ENCODE assay signal across 17 cellular contexts in the genomic region with DNA sequence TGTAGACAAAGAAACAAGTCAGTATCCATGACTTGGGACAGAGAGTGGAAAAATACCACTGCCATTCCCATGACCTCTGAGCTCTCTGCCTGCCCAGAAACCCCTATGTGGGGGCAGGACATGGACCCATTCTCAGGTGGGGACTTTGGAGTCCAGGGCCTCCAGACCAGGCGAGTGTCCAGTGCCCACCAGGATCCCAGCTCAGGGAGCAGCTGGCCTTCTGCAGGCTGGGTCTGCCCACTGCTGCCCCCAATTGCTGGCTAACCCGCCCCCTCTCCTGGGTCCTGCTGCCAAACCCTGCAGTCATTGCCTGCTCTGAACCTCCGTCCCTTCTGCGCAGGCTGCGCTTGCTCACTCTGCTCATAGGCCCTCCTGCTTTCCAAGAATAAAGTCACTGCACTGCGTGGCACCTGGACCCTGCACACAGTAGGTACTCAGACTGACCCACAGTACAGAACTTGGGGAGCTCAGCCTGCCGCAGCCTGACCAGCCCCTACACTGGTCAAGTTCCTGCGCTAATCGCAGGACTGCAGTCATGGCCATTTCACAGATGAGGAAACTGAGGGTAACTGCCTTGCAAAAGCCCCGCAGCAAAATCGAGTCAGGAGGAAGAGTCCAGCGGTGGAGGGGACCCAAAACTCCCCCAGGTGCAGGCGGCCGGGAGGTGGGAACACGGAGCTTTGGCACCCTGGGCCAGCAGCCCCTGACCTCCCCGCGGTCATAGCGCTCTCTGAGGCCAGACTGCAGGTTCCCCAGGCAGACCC. TPM values are rescaled to one million over a fixed set of nuclear protein-coding genes. Genes with fewer than 3 reads are reported as not detected.
DNase-seq lines count a peak whose midpoint lies in the region; ATAC-seq and TF ChIP-seq lines count a peak whose summit lies in the region.
"Had no signal": no experiment of that assay in that cellular context is flagged by ENCODE, and none has a peak within 500 bp of the region (broad histone marks: within the 10 kb centered on the region; RNA-seq: fewer than 3 reads in every experiment).

No MANE protein-coding gene starts in this region.

- H3K27ac Mint-ChIP-seq in activated CD4-positive, alpha-beta memory T cell treated with anti-CD3 and anti-CD28 coated beads for 36 hours: no peak overlapping the region
- no peak overlapping the region for H3K27ac Mint-ChIP-seq in activated CD4-positive, alpha-beta memory T cell treated with anti-CD3 and anti-CD28 coated beads, Interleukin-2, amount 10 ng/mL, durations not matched to agents 7 days and 5 days
- no peak overlapping the region for H3K27ac Mint-ChIP-seq in activated CD8-positive, alpha-beta memory T cell treated with anti-CD3 and anti-CD28 coated beads, Interleukin-2, amount 10 ng/mL, durations not matched to agents 7 days and 5 days
- H3K27ac Mint-ChIP-seq: activated CD8-positive, alpha-beta T cell treated with anti-CD3 and anti-CD28 coated beads for 36 hours had no signal

- H4K20me1 ChIP-seq in PC-9 (ENCODE audit: insufficient read depth): no peaks in the 10 kb centered on the region

- peaks cover 12% of the 10 kb centered on the region for H3K36me3 Mint-ChIP-seq in activated CD4-positive, alpha-beta memory T cell treated with anti-CD3 and anti-CD28 coated beads for 36 hours
- peaks cover 11% of the 10 kb centered on the region for H3K36me3 Mint-ChIP-seq in activated CD4-positive, alpha-beta memory T cell treated with anti-CD3 and anti-CD28 coated beads, Interleukin-2, amount 10 ng/mL, durations not matched to agents 7 days and 5 days (ENCODE audit: low read depth)
- H3K36me3 Mint-ChIP-seq in activated CD8-positive, alpha-beta memory T cell treated with anti-CD3 and anti-CD28 coated beads, Interleukin-2, amount 10 ng/mL, durations not matched to agents 7 days and 5 days: peaks cover 17% of the 10 kb centered on the region

- H3K36me3 ChIP-seq in HUES64 (ENCODE audit: insufficient read depth, low read length): no peaks in the 10 kb centered on the region
- no peaks in the 10 kb centered on the region for H3K36me3 ChIP-seq in iPS DF 6.9 (ENCODE audit: control insufficient read depth, insufficient read depth, low read length)
- no peaks in the 10 kb centered on the region for H3K36me3 ChIP-seq in psoas muscle (ENCODE audit: insufficient read depth in 1 of 2, low read depth in 1 of 2)
- no peaks in the 10 kb centered on the region for H3K36me3 ChIP-seq in PC-9 (ENCODE audit: low read depth)
- H3K36me3 ChIP-seq: pancreas had no signal

- no peak overlapping the region for H3K4me2 ChIP-seq in PC-9

- peaks cover 59% of the 10 kb centered on the region for H3K27me3 Mint-ChIP-seq in activated CD4-positive, alpha-beta memory T cell treated with anti-CD3 and anti-CD28 coated beads for 36 hours
- H3K27me3 Mint-ChIP-seq in activated CD4-positive, alpha-beta memory T cell treated with anti-CD3 and anti-CD28 coated beads, Interleukin-2, amount 10 ng/mL, durations not matched to agents 7 days and 5 days: peaks cover 53% of the 10 kb centered on the region
- H3K27me3 Mint-ChIP-seq in activated CD8-positive, alpha-beta memory T cell treated with anti-CD3 and anti-CD28 coated beads, Interleukin-2, amount 10 ng/mL, durations not matched to agents 7 days and 5 days: peaks cover 56% of the 10 kb centered on the region

- H3K4me1 ChIP-seq in HUES64 (ENCODE audit: insufficient read depth, low read length) (no peaks in the 10 kb centered on the region), iPS DF 6.9 (ENCODE audit: control insufficient read depth, insufficient read depth, low read length) (peaks cover 5% of the 10 kb centered on the region), psoas muscle (no peaks in the 10 kb centered on the region), PC-9 (replicated peaks; ENCODE audit: insufficient read depth) (no peaks in the 10 kb centered on the region)
- H3K4me1 ChIP-seq: pancreas had no signal

- H3K79me2 ChIP-seq in PC-9 (ENCODE audit: low read depth): no peaks in the 10 kb centered on the region

- H3K9me2 ChIP-seq in PC-9 (ENCODE audit: insufficient read depth): no peaks in the 10 kb centered on the region

- peaks cover 10% of the 10 kb centered on the region for H3K4me1 Mint-ChIP-seq in activated CD4-positive, alpha-beta memory T cell treated with anti-CD3 and anti-CD28 coated beads for 36 hours (ENCODE audit: low read depth)
- peaks cover 2% of the 10 kb centered on the region for H3K4me1 Mint-ChIP-seq in activated CD4-positive, alpha-beta memory T cell treated with anti-CD3 and anti-CD28 coated beads, Interleukin-2, amount 10 ng/mL, durations not matched to agents 7 days and 5 days
- H3K4me1 Mint-ChIP-seq in activated CD8-positive, alpha-beta memory T cell treated with anti-CD3 and anti-CD28 coated beads, Interleukin-2, amount 10 ng/mL, durations not matched to agents 7 days and 5 days: peaks cover 3% of the 10 kb centered on the region

- H3K9me3 Mint-ChIP-seq in activated CD4-positive, alpha-beta memory T cell treated with anti-CD3 and anti-CD28 coated beads for 36 hours: peaks cover 15% of the 10 kb centered on the region
- peaks cover 13% of the 10 kb centered on the region for H3K9me3 Mint-ChIP-seq in activated CD4-positive, alpha-beta memory T cell treated with anti-CD3 and anti-CD28 coated beads, Interleukin-2, amount 10 ng/mL, durations not matched to agents 7 days and 5 days
- peaks cover 13% of the 10 kb centered on the region for H3K9me3 Mint-ChIP-seq in activated CD8-positive, alpha-beta memory T cell treated with anti-CD3 and anti-CD28 coated beads, Interleukin-2, amount 10 ng/mL, durations not matched to agents 7 days and 5 days (ENCODE audit: low read depth)

- H3K27ac ChIP-seq in HUES64 (ENCODE audit: low read depth, low read length) (no peak overlapping the region), iPS DF 6.9 (ENCODE audit: low read length) (no peak overlapping the region), psoas muscle (no peak overlapping the region), PC-9 (no peak overlapping the region)
- H3K27ac ChIP-seq: pancreas had no signal

- no peak overlapping the region; the same call in 1 of the 2 replicates for H3K9ac ChIP-seq in HUES64 (ENCODE audit: low read depth, low read length)

- TF ChIP-seq CTCF in psoas muscle (IDR thresholded peaks at IDR 0.05): no peak
- TF ChIP-seq CTCF in PC-9 (conservative IDR thresholded peaks at IDR 0.05): no peak

- peak overlapping the region; percentile 55 for H3K4me3 ChIP-seq in HUES64 (ENCODE audit: low read length)
- H3K4me3 ChIP-seq in iPS DF 6.9 (ENCODE audit: low read length): peak overlapping the region; percentile 42; the same call in 1 of the 2 replicates
- peak overlapping the region; percentile 13 for H3K4me3 ChIP-seq in psoas muscle
- no peak overlapping the region for H3K4me3 ChIP-seq in PC-9

- CTCF ChIA-PET in activated CD4-positive, alpha-beta memory T cell treated with anti-CD3 and anti-CD28 coated beads for 36 hours (lab: Charles Lee): interaction anchor here (0.6 to 1.6 kb wide), 2 partner anchors 147 to 553 kb away, joined by 3 to 4 read pairs; no protein-coding TSS in a partner anchor
- CTCF ChIA-PET in activated CD4-positive, alpha-beta memory T cell treated with anti-CD3 and anti-CD28 coated beads, Interleukin-2, amount 10 ng/mL, durations not matched to agents 7 days and 5 days (lab: Charles Lee): no interaction called here
- CTCF ChIA-PET in PC-9 (lab: Charles Lee): no interaction called here
- CTCF ChIA-PET in activated CD8-positive, alpha-beta memory T cell treated with anti-CD3 and anti-CD28 coated beads, Interleukin-2, amount 10 ng/mL, durations not matched to agents 7 days and 5 days (lab: Charles Lee): interaction anchor here (3.2 kb wide), 1 partner anchor 10 kb away, joined by 16 read pairs; no protein-coding TSS in a partner anchor

- peak overlapping the region; percentile 17 for H3K4me3 Mint-ChIP-seq in activated CD4-positive, alpha-beta memory T cell treated with anti-CD3 and anti-CD28 coated beads for 36 hours
- no peak overlapping the region for H3K4me3 Mint-ChIP-seq in activated CD4-positive, alpha-beta memory T cell treated with anti-CD3 and anti-CD28 coated beads, Interleukin-2, amount 10 ng/mL, durations not matched to agents 7 days and 5 days
- H3K4me3 Mint-ChIP-seq in activated CD8-positive, alpha-beta memory T cell treated with anti-CD3 and anti-CD28 coated beads, Interleukin-2, amount 10 ng/mL, durations not matched to agents 7 days and 5 days: no peak overlapping the region
- H3K4me3 Mint-ChIP-seq: activated CD8-positive, alpha-beta T cell treated with anti-CD3 and anti-CD28 coated beads for 36 hours had no signal

- no peak for DNase-seq in activated CD4-positive, alpha-beta memory T cell treated with anti-CD3 and anti-CD28 coated beads for 36 hours
- DNase-seq in activated CD4-positive, alpha-beta memory T cell treated with anti-CD3 and anti-CD28 coated beads, Interleukin-2, amount 10 ng/mL, durations not matched to agents 7 days and 5 days: no peak
- DNase-seq in iPS DF 6.9 (ENCODE audit: low read depth, low spot score) (no peak), psoas muscle (peak in 1 of 2 donors; percentile 46), PC-9 (no peak)
- no peak for DNase-seq in activated CD8-positive, alpha-beta memory T cell treated with anti-CD3 and anti-CD28 coated beads, Interleukin-2, amount 10 ng/mL, durations not matched to agents 7 days and 5 days
- DNase-seq: activated CD8-positive, alpha-beta T cell treated with anti-CD3 and anti-CD28 coated beads for 36 hours; effector CD8-positive, alpha-beta T cell; EL; Karpas-422; NCI-H1417 had no signal

- H2AFZ ChIP-seq in PC-9: no peak overlapping the region

- H3F3A ChIP-seq in PC-9 (ENCODE audit: insufficient read depth, low read depth): no peaks in the 10 kb centered on the region

- no peak for ATAC-seq in psoas muscle
- no peak for ATAC-seq in HG03460 (IDR thresholded peaks at IDR 0.05; ENCODE audit: unreplicated experiment)
- no peak for ATAC-seq in activated CD8-positive, alpha-beta memory T cell treated with anti-CD3 and anti-CD28 coated beads, Interleukin-2, amount 10 ng/mL, durations not matched to agents 7 days and 5 days
- ATAC-seq: HCT116 had no signal

- peaks cover 19% of the 10 kb centered on the region for H3K9me3 ChIP-seq in HUES64 (ENCODE audit: insufficient read depth, low read depth, low read length)
- no peaks in the 10 kb centered on the region for H3K9me3 ChIP-seq in iPS DF 6.9 (ENCODE audit: control insufficient read depth, insufficient read depth, low read length)
- H3K9me3 ChIP-seq in psoas muscle: peaks cover 18% of the 10 kb centered on the region
- peaks cover 2% of the 10 kb centered on the region; the same call in 1 of the 2 replicates for H3K9me3 ChIP-seq in PC-9 (ENCODE audit: insufficient read depth, low read depth)
- H3K9me3 ChIP-seq: pancreas had no signal

- H3K27me3 ChIP-seq in HUES64 (ENCODE audit: insufficient read depth, low read length) (peaks cover 50% of the 10 kb centered on the region), iPS DF 6.9 (ENCODE audit: control insufficient read depth, insufficient read depth, low read length) (peaks cover 13% of the 10 kb centered on the region), psoas muscle (ENCODE audit: insufficient read depth in 3 of 3, low read length in 2 of 3) (peaks cover 0 to 56% (median 33%) of the 10 kb centered on the region in 3 donors), PC-9 (ENCODE audit: insufficient read depth, low read depth) (peaks cover 66% of the 10 kb centered on the region)

- 62% methylated on average over 18 of the region's 18 CpGs for WGBS in HUES64
- no CpG with 5 or more reads among the region's 18 CpGs for WGBS in iPS DF 6.9 (ENCODE audit: insufficient coverage, insufficient read length)
- 49 to 52% (median 52%) methylated on average over 18 of the region's 18 CpGs for WGBS in psoas muscle, 3 donors

- no TSS peak for BruUV-seq in PC-9 (replicated peaks; lab: Mats Ljungman, UMichigan)

- intact Hi-C loops in activated CD4-positive, alpha-beta memory T cell treated with anti-CD3 and anti-CD28 coated beads for 36 hours (cut with micrococcal nuclease): no loop called here
- intact Hi-C loops in psoas muscle (cut with DNase I): no loop called here
- intact Hi-C loops in PC-9 (cut with micrococcal nuclease; ENCODE audit: unreplicated experiment): no loop called here

- POLR2A ChIA-PET in activated CD4-positive, alpha-beta memory T cell treated with anti-CD3 and anti-CD28 coated beads for 36 hours (lab: Charles Lee): no interaction called here
- POLR2A ChIA-PET in activated CD4-positive, alpha-beta memory T cell treated with anti-CD3 and anti-CD28 coated beads, Interleukin-2, amount 10 ng/mL, durations not matched to agents 7 days and 5 days (lab: Charles Lee): no interaction called here
- POLR2A ChIA-PET in PC-9 (lab: Charles Lee; ENCODE audit: unreplicated experiment): interaction anchor here (0.7 kb wide), 1 partner anchor 26 kb away, joined by 7 read pairs; no protein-coding TSS in a partner anchor

RNA-seq across cellular contexts. Expression of a gene that starts 0.8 kb away (rescaled TPM):
- not detected for total RNA-seq in activated CD4-positive, alpha-beta memory T cell treated with anti-CD3 and anti-CD28 coated beads for 36 hours
- not detected for total RNA-seq in activated CD4-positive, alpha-beta memory T cell treated with anti-CD3 and anti-CD28 coated beads, Interleukin-2, amount 10 ng/mL, durations not matched to agents 7 days and 5 days
- 1.5 TPM for polyA plus RNA-seq in HUES64 (2013, experiment 1 of 2)
- polyA plus RNA-seq in HUES64 (2013, experiment 2 of 2): 1.6 TPM
- total RNA-seq in psoas muscle: under 1 TPM in 1 of 4 donors, not detected in 3; 0.13 TPM
- polyA plus RNA-seq in psoas muscle: under 1 TPM; 0.03 to 0.43 (median 0.15) TPM
- total RNA-seq in PC-9 (2021): not detected in 2 replicates
- not detected for total RNA-seq in activated CD8-positive, alpha-beta memory T cell treated with anti-CD3 and anti-CD28 coated beads, Interleukin-2, amount 10 ng/mL, durations not matched to agents 7 days and 5 days
- total RNA-seq: A172; activated CD8-positive, alpha-beta T cell treated with anti-CD3 and anti-CD28 coated beads for 36 hours; SK-MEL-5 had no signal

RNA-seq across cellular contexts. Expression of a gene that starts 30.7 kb away (rescaled TPM):
- total RNA-seq in activated CD4-positive, alpha-beta memory T cell treated with anti-CD3 and anti-CD28 coated beads for 36 hours: under 1 TPM; 0.19 to 0.22 TPM
- total RNA-seq in activated CD4-positive, alpha-beta memory T cell treated with anti-CD3 and anti-CD28 coated beads, Interleukin-2, amount 10 ng/mL, durations not matched to agents 7 days and 5 days: not detected
- polyA plus RNA-seq in HUES64 (2013, experiment 1 of 2): 14.8 TPM
- polyA plus RNA-seq in HUES64 (2013, experiment 2 of 2): 20.7 TPM
- total RNA-seq in psoas muscle (10 to 100 TPM; 16.1 to 23.9 (median 19.6) TPM), PC-9 (2021) (2.3 and 3.0 TPM in 2 replicates)
- 10 to 100 TPM; 10.7 to 25.1 (median 15.9) TPM for polyA plus RNA-seq in psoas muscle
- under 1 TPM in 1 of 2 experiments, not detected in 1; 0.30 TPM for total RNA-seq in activated CD8-positive, alpha-beta memory T cell treated with anti-CD3 and anti-CD28 coated beads, Interleukin-2, amount 10 ng/mL, durations not matched to agents 7 days and 5 days

Comparison
In these comparisons a context has a peak if more than half of its experiments do, and no peak if none do; other contexts are left out.
1. CTCF ChIA-PET loops: an anchor here in activated CD4-positive, alpha-beta memory T cell treated with anti-CD3 and anti-CD28 coated beads for 36 hours (0.6 to 1.6 kb wide) and activated CD8-positive, alpha-beta memory T cell treated with anti-CD3 and anti-CD28 coated beads, Interleukin-2, amount 10 ng/mL, durations not matched to agents 7 days and 5 days (3.2 kb wide); none called in activated CD4-positive, alpha-beta memory T cell treated with anti-CD3 and anti-CD28 coated beads, Interleukin-2, amount 10 ng/mL, durations not matched to agents 7 days and 5 days and PC-9.